17 cellular contexts compared by ENCODE assay signal in genomic region chr3:115348951-115349745, GRCh38.
DNase-seq lines count a peak whose midpoint lies in the region; ATAC-seq, FAIRE-seq and TF ChIP-seq lines count a peak whose summit lies in the region.
"Had no signal": no experiment of that assay in that cellular context is flagged by ENCODE, and none has a peak within 500 bp of the region (broad histone marks: within the 10 kb centered on the region; RNA-seq: fewer than 3 reads in every experiment).

No MANE protein-coding gene starts in this region.

- no peak overlapping the region for H3K27ac Mint-ChIP-seq in astrocyte (ENCODE audit: unreplicated experiment)
- no peak overlapping the region for H3K27ac Mint-ChIP-seq in activated naive CD8-positive, alpha-beta T cell treated with anti-CD3 and anti-CD28 coated beads for 36 hours
- H3K27ac Mint-ChIP-seq: CD4-positive, CD25-positive, alpha-beta regulatory T cell; GM23338; H9 had no signal

- no peaks in the 10 kb centered on the region for H3K9me1 ChIP-seq in endothelial cell of umbilical vein (replicated peaks; ENCODE audit: control insufficient read depth, extremely low read depth, insufficient read depth, low read length)

- H3K4me2 ChIP-seq in astrocyte (ENCODE audit: low read length), result no peak overlapping the region
- H3K4me2 ChIP-seq in endothelial cell of umbilical vein (ENCODE audit: insufficient read depth, low read length), result no peak overlapping the region
- H3K4me2 ChIP-seq: BLaER1 treated with 17β-estradiol and CSF1 and Interleukin-3, amounts not matched to agents 10 nM and 100 nM; GM23338 had no signal

- no peaks in the 10 kb centered on the region for H4K20me1 ChIP-seq in astrocyte (ENCODE audit: insufficient read depth, low read length)
- H4K20me1 ChIP-seq in endothelial cell of umbilical vein (replicated peaks; ENCODE audit: control insufficient read depth, extremely low read depth, insufficient read depth, low read length), result no peaks in the 10 kb centered on the region
- H4K20me1 ChIP-seq: BLaER1 treated with 17β-estradiol and CSF1 and Interleukin-3, amounts not matched to agents 10 nM and 100 nM had no signal

- H3K9me3 ChIP-seq in astrocyte (ENCODE audit: insufficient read depth, low read depth, low read length) (no peaks in the 10 kb centered on the region), endothelial cell of umbilical vein (replicated peaks; ENCODE audit: control insufficient read depth, insufficient read depth, low read length) (no peaks in the 10 kb centered on the region)
- H3K9me3 ChIP-seq: BLaER1 treated with 17β-estradiol and CSF1 and Interleukin-3, amounts not matched to agents 10 nM and 100 nM had no signal

- peaks cover 4% of the 10 kb centered on the region for H3K4me1 Mint-ChIP-seq in astrocyte (ENCODE audit: low read depth, unreplicated experiment)
- no peaks in the 10 kb centered on the region for H3K4me1 Mint-ChIP-seq in activated naive CD8-positive, alpha-beta T cell treated with anti-CD3 and anti-CD28 coated beads for 36 hours
- H3K4me1 Mint-ChIP-seq: CD4-positive, CD25-positive, alpha-beta regulatory T cell had no signal

- no peak for TF ChIP-seq CTCF in astrocyte (IDR thresholded peaks at IDR 0.05; ENCODE audit: insufficient read depth, low read depth, low read length)
- TF ChIP-seq CTCF in endothelial cell of umbilical vein (IDR thresholded peaks at IDR 0.05; ENCODE audit: extremely low read depth in 1 of 2, insufficient read depth in 1 of 2, low read depth in 1 of 2, low read length in 2 of 2), result no peak
- TF ChIP-seq CTCF in GM10266 (IDR thresholded peaks at IDR 0.05; ENCODE audit: control insufficient read depth, insufficient read depth, low read depth, missing control alignments), result no peak

- DNase-seq in NCI-H1092 treated with DMSO at 0.1 percent for 48 hours (lab: John Stamatoyannopoulos, UW), result peak; percentile 3
- DNase-seq in NCI-H1092 (lab: John Stamatoyannopoulos, UW), result no peak
- no peak for DNase-seq in astrocyte (ENCODE audit: low read depth)
- peak; percentile 51 for DNase-seq in endothelial cell of umbilical vein (ENCODE audit: low read depth, low spot score)
- no peak for DNase-seq in NCI-H1417 (lab: John Stamatoyannopoulos, UW)
- DNase-seq in activated naive CD8-positive, alpha-beta T cell treated with anti-CD3 and anti-CD28 coated beads for 36 hours, result no peak
- DNase-seq in GM10266 (ENCODE audit: extremely low spot score), result no peak
- DNase-seq: AML-193; CD4-positive, CD25-positive, alpha-beta regulatory T cell; DMS53; H9 had no signal

- dilution Hi-C loops in endothelial cell of umbilical vein (cut with MboI; ENCODE audit: extremely low pct_ligation_motif_present, low sequenced_read_pairs), result no loop called here

- H3K4me1 ChIP-seq in astrocyte (ENCODE audit: insufficient read depth, low read length) (no peaks in the 10 kb centered on the region), endothelial cell of umbilical vein (ENCODE audit: control insufficient read depth, extremely low read depth, insufficient read depth, low read length) (peaks cover 26% of the 10 kb centered on the region)
- H3K4me1 ChIP-seq: BLaER1 treated with 17β-estradiol and CSF1 and Interleukin-3, amounts not matched to agents 10 nM and 100 nM had no signal

- H3K27me3 ChIP-seq in astrocyte (ENCODE audit: insufficient read depth, low read length), result no peaks in the 10 kb centered on the region
- no peaks in the 10 kb centered on the region for H3K27me3 ChIP-seq in endothelial cell of umbilical vein (ENCODE audit: control insufficient read depth in 2 of 2, insufficient read depth in 2 of 2, low read length in 2 of 2)
- H3K27me3 ChIP-seq: BLaER1 treated with 17β-estradiol and CSF1 and Interleukin-3, amounts not matched to agents 10 nM and 100 nM had no signal

- no peak overlapping the region for H3K4me3 Mint-ChIP-seq in astrocyte (ENCODE audit: unreplicated experiment)
- H3K4me3 Mint-ChIP-seq in activated naive CD8-positive, alpha-beta T cell treated with anti-CD3 and anti-CD28 coated beads for 36 hours, result no peak overlapping the region
- H3K4me3 Mint-ChIP-seq: CD4-positive, CD25-positive, alpha-beta regulatory T cell; GM23338; H9 had no signal

- H3K36me3 ChIP-seq in astrocyte (ENCODE audit: insufficient read depth, low read length) (no peaks in the 10 kb centered on the region), endothelial cell of umbilical vein (ENCODE audit: control insufficient read depth in 2 of 2, extremely low read depth in 1 of 2, insufficient read depth in 2 of 2, low read length in 2 of 2) (no peaks in the 10 kb centered on the region)
- H3K36me3 ChIP-seq: BLaER1 treated with 17β-estradiol and CSF1 and Interleukin-3, amounts not matched to agents 10 nM and 100 nM had no signal

- no peak overlapping the region for H3K27ac ChIP-seq in astrocyte (ENCODE audit: low read depth, low read length)
- no peak overlapping the region for H3K27ac ChIP-seq in endothelial cell of umbilical vein (ENCODE audit: insufficient read depth, low read depth, low read length)
- H3K27ac ChIP-seq: 22Rv1; BLaER1 treated with 17β-estradiol and CSF1 and Interleukin-3, amounts not matched to agents 10 nM and 100 nM had no signal

- no peak overlapping the region for H3K9ac ChIP-seq in astrocyte (ENCODE audit: low read length)
- H3K9ac ChIP-seq in endothelial cell of umbilical vein (replicated peaks; ENCODE audit: extremely low read depth, insufficient read depth, low read length), result no peak overlapping the region
- H3K9ac ChIP-seq: BLaER1 treated with 17β-estradiol and CSF1 and Interleukin-3, amounts not matched to agents 10 nM and 100 nM had no signal

- no TSS peak for BruUV-seq in endothelial cell of umbilical vein (replicated peaks; lab: Mats Ljungman, UMichigan)

- H2AFZ ChIP-seq in astrocyte (ENCODE audit: low read depth, low read length) (peak overlapping the region; percentile 14), endothelial cell of umbilical vein (ENCODE audit: low read depth, low read length) (no peak overlapping the region)
- H2AFZ ChIP-seq: GM23338 had no signal

- H3K4me3 ChIP-seq in astrocyte (ENCODE audit: insufficient read depth, low read depth, low read length), result no peak overlapping the region
- H3K4me3 ChIP-seq in endothelial cell of umbilical vein (replicated peaks in 1 of 3; ENCODE audit: insufficient read depth in 1 of 3, low read depth in 1 of 3, low read length in 3 of 3), result no peak overlapping the region
- H3K4me3 ChIP-seq: BLaER1 treated with 17β-estradiol and CSF1 and Interleukin-3, amounts not matched to agents 10 nM and 100 nM; GM23338 had no signal

- ATAC-seq in HG02870 (IDR thresholded peaks at IDR 0.05; ENCODE audit: unreplicated experiment), result no peak
- ATAC-seq: GM23338 had no signal

- no peaks in the 10 kb centered on the region for H3K27me3 Mint-ChIP-seq in astrocyte (ENCODE audit: low read depth, unreplicated experiment)
- H3K27me3 Mint-ChIP-seq in activated naive CD8-positive, alpha-beta T cell treated with anti-CD3 and anti-CD28 coated beads for 36 hours, result no peaks in the 10 kb centered on the region
- H3K27me3 Mint-ChIP-seq: CD4-positive, CD25-positive, alpha-beta regulatory T cell had no signal

- intact Hi-C loops in endothelial cell of umbilical vein (cut with micrococcal nuclease), result no loop called here

- H3K9me3 Mint-ChIP-seq in astrocyte (ENCODE audit: unreplicated experiment), result no peaks in the 10 kb centered on the region
- H3K9me3 Mint-ChIP-seq in activated naive CD8-positive, alpha-beta T cell treated with anti-CD3 and anti-CD28 coated beads for 36 hours, result peaks cover 8% of the 10 kb centered on the region

- H3K79me2 ChIP-seq in astrocyte (ENCODE audit: insufficient read depth, low read length), result no peaks in the 10 kb centered on the region
- no peaks in the 10 kb centered on the region for H3K79me2 ChIP-seq in endothelial cell of umbilical vein (ENCODE audit: control insufficient read depth, insufficient read depth, low read length)

- no peaks in the 10 kb centered on the region for H3K36me3 Mint-ChIP-seq in astrocyte (ENCODE audit: low read depth, unreplicated experiment)
- H3K36me3 Mint-ChIP-seq in activated naive CD8-positive, alpha-beta T cell treated with anti-CD3 and anti-CD28 coated beads for 36 hours, result no peaks in the 10 kb centered on the region
- H3K36me3 Mint-ChIP-seq: CD4-positive, CD25-positive, alpha-beta regulatory T cell had no signal

- CTCF ChIA-PET in endothelial cell of umbilical vein (lab: Charles Lee), result interaction anchor here (1.6 kb wide), 1 partner anchor 13 kb away, joined by 3 read pairs; no protein-coding TSS in a partner anchor

- TF ChIP-seq POLR2A in endothelial cell of umbilical vein (IDR thresholded peaks at IDR 0.05; ENCODE audit: low read depth, low read length), result no peak

- POLR2A ChIA-PET in endothelial cell of umbilical vein (lab: Charles Lee), result no interaction called here

- FAIRE-seq in astrocyte (lab: Jason Lieb, UNC) (no peak), endothelial cell of umbilical vein (lab: Jason Lieb, UNC) (no peak)
- FAIRE-seq: GM12891, HTR-8/SVneo had no signal

TF ChIP-seq in endothelial cell of umbilical vein, 7 proteins besides CTCF, POLR2A, EP300 and RAD21:
- no peak for TF ChIP-seq POLR2AphosphoS5 (IDR thresholded peaks at IDR 0.05; ENCODE audit: insufficient read depth, low read depth, low read length)
- TF ChIP-seq MYC (IDR thresholded peaks at IDR 0.05; ENCODE audit: low read depth, low read length), result no peak
- no peak for TF ChIP-seq MAX (IDR thresholded peaks at IDR 0.05; ENCODE audit: insufficient read depth, insufficient read length)
- no peak for TF ChIP-seq EZH2 (IDR thresholded peaks at IDR 0.05; ENCODE audit: borderline replicate concordance, low read depth, low read length, severe bottlenecking)
- TF ChIP-seq JUN (IDR thresholded peaks at IDR 0.05; ENCODE audit: borderline replicate concordance, insufficient read depth, insufficient read length, low read depth), result no peak
- no peak for TF ChIP-seq FOS (IDR thresholded peaks at IDR 0.05; ENCODE audit: borderline replicate concordance, insufficient read depth, low read length)
- no peak for TF ChIP-seq GATA2 (IDR thresholded peaks at IDR 0.05; ENCODE audit: insufficient read depth, insufficient read length, low read depth, low read length)

Comparison
In these comparisons a context has a peak if more than half of its experiments do, and no peak if none do; other contexts are left out.
1. DNase-seq: peak in NCI-H1092 treated with DMSO at 0.1 percent for 48 hours (single experiment) and endothelial cell of umbilical vein (single experiment); none in NCI-H1092 (single experiment), astrocyte (single experiment), NCI-H1417 (0 of 3), activated naive CD8-positive, alpha-beta T cell treated with anti-CD3 and anti-CD28 coated beads for 36 hours (single experiment) and GM10266 (single experiment).